1 cellular context compared by ENCODE assay signal in genomic region chr15:29802411-29802810, GRCh38.
TF ChIP-seq lines count a peak whose summit lies in the region.

No MANE protein-coding gene starts in this region.

TF ChIP-seq in GM23338, 12 proteins besides CTCF, POLR2A, EP300 and RAD21 (continued from another document):
- no peak for TF ChIP-seq ZNF462 (CRISPR knock-in tag; IDR thresholded peaks at IDR 0.05)
- TF ChIP-seq EZH2 (IDR thresholded peaks at IDR 0.05; ENCODE audit: low read depth, unreplicated experiment), result no peak
- TF ChIP-seq ETS1 (IDR thresholded peaks at IDR 0.05), result no peak
